Comparison of ENCODE assay signal across 23 cellular contexts in genomic region chr9:9108641-9109040, GRCh38.
DNase-seq lines count a peak whose midpoint lies in the region; ATAC-seq and TF ChIP-seq lines count a peak whose summit lies in the region.
"Had no signal": no experiment of that assay in that cellular context is flagged by ENCODE, and none has a peak within 500 bp of the region (broad histone marks: within the 10 kb centered on the region; RNA-seq: fewer than 3 reads in every experiment).

No MANE protein-coding gene starts in this region.

- H3K4me1 ChIP-seq in endodermal cell (ENCODE audit: control insufficient read depth, insufficient read depth, low read length) (peaks cover 13% of the 10 kb centered on the region), neural progenitor cell (peaks cover 8% of the 10 kb centered on the region), aorta (ENCODE audit: control insufficient read depth in 1 of 2, insufficient read depth in 2 of 2, low read length in 2 of 2) (no peaks in the 10 kb centered on the region)

- no peaks in the 10 kb centered on the region for H4K20me1 ChIP-seq in neural progenitor cell (ENCODE audit: low read depth)

- peak; percentile 38 for DNase-seq in ELF-1 (ENCODE audit: low read depth, low spot score)
- DNase-seq in endodermal cell: peak; percentile 55
- DNase-seq in islet precursor cell: peak; percentile 95
- peak; percentile 13 for DNase-seq in neural progenitor cell (ENCODE audit: low spot score)
- DNase-seq in NCI-H510A treated with DMSO at 0.1 percent for 48 hours (lab: John Stamatoyannopoulos, UW): no peak
- DNase-seq in naive thymus-derived CD8-positive, alpha-beta T cell: no peak
- DNase-seq in aorta: no peak
- DNase-seq: 8988T, Calu3, DMS153, GM23248, HCEC 1CT, IMR-90, KG1, MG63, NCI-H1105 treated with DMSO at 0.1 percent for 48 hours, NCI-H2029 treated with DMSO at 0.1 percent for 48 hours, NCI-H446 treated with DMSO at 0.1 percent for 48 hours, NCI-H526 treated with DMSO at 0.1 percent for 48 hours, SHP77 had no signal

- H3K36me3 ChIP-seq in endodermal cell (ENCODE audit: control insufficient read depth, insufficient read depth, low read length) (no peaks in the 10 kb centered on the region), neural progenitor cell (no peaks in the 10 kb centered on the region), aorta (ENCODE audit: control insufficient read depth in 1 of 2, insufficient read depth in 2 of 2, low read length in 1 of 2) (no peaks in the 10 kb centered on the region)
- H3K36me3 ChIP-seq: MG63 had no signal

- TF ChIP-seq CTCF in endodermal cell (conservative IDR thresholded peaks at IDR 0.05): no peak
- no peak for TF ChIP-seq CTCF in neural progenitor cell (IDR thresholded peaks at IDR 0.05)

- H3K4me3 Mint-ChIP-seq in endodermal cell (no peak overlapping the region), neural progenitor cell (no peak overlapping the region)
- no peak overlapping the region for H3K4me3 Mint-ChIP-seq in naive thymus-derived CD8-positive, alpha-beta T cell

- H3F3A ChIP-seq in neural progenitor cell (ENCODE audit: low read depth): no peaks in the 10 kb centered on the region

- H3K36me3 Mint-ChIP-seq in endodermal cell (ENCODE audit: low read depth): no peaks in the 10 kb centered on the region
- H3K36me3 Mint-ChIP-seq in neural progenitor cell: no peaks in the 10 kb centered on the region
- no peaks in the 10 kb centered on the region for H3K36me3 Mint-ChIP-seq in naive thymus-derived CD8-positive, alpha-beta T cell

- POLR2A ChIA-PET in naive thymus-derived CD8-positive, alpha-beta T cell (lab: Charles Lee): no interaction called here

- WGBS in endodermal cell (ENCODE audit: insufficient coverage in 1 of 2, insufficient read length in 1 of 2), 2 experiments: 53 to 78% methylated on average over 2 of the region's 3 CpGs
- WGBS in aorta, 2 donors: 42 to 45% methylated on average over 3 of the region's 3 CpGs

- H3K27me3 Mint-ChIP-seq in endodermal cell (ENCODE audit: insufficient read depth): peaks cover 66% of the 10 kb centered on the region
- no peaks in the 10 kb centered on the region for H3K27me3 Mint-ChIP-seq in neural progenitor cell (ENCODE audit: insufficient read depth, low read depth)
- no peaks in the 10 kb centered on the region for H3K27me3 Mint-ChIP-seq in naive thymus-derived CD8-positive, alpha-beta T cell

- H3K9ac ChIP-seq in endodermal cell (ENCODE audit: extremely low read depth, low read length, poor library complexity, severe bottlenecking): no peak overlapping the region
- no peak overlapping the region for H3K9ac ChIP-seq in neural progenitor cell
- H3K9ac ChIP-seq: GM23248 had no signal

- no peaks in the 10 kb centered on the region for H3K9me3 ChIP-seq in endodermal cell (ENCODE audit: control insufficient read depth, low read length)
- no peaks in the 10 kb centered on the region for H3K9me3 ChIP-seq in neural progenitor cell (ENCODE audit: low read depth)
- no peaks in the 10 kb centered on the region for H3K9me3 ChIP-seq in aorta (ENCODE audit: control insufficient read depth, low read length)
- H3K9me3 ChIP-seq: MG63 had no signal

- H3K27ac ChIP-seq in endodermal cell (ENCODE audit: low read depth, low read length) (no peak overlapping the region), neural progenitor cell (no peak overlapping the region), aorta (ENCODE audit: low read depth in 1 of 2, low read length in 2 of 2) (no peak overlapping the region)
- H3K27ac ChIP-seq: GM23248, RWPE1 had no signal

- H2AFZ ChIP-seq in neural progenitor cell (replicated peaks): no peak overlapping the region
- H2AFZ ChIP-seq: GM23248 had no signal

- ATAC-seq in GM18511 (IDR thresholded peaks at IDR 0.05; ENCODE audit: unreplicated experiment) (no peak), aorta (ENCODE audit: low FRiP score) (no peak)
- ATAC-seq in naive thymus-derived CD8-positive, alpha-beta T cell: no peak
- ATAC-seq: Panc1 had no signal

- no peak overlapping the region for H3K4me3 ChIP-seq in endodermal cell (ENCODE audit: low read length)
- H3K4me3 ChIP-seq in neural progenitor cell: no peak overlapping the region
- no peak overlapping the region for H3K4me3 ChIP-seq in aorta (ENCODE audit: low read length in 2 of 2)
- H3K4me3 ChIP-seq: GM23248, MG63 had no signal

- H3K9me3 Mint-ChIP-seq in endodermal cell (no peaks in the 10 kb centered on the region), neural progenitor cell (no peaks in the 10 kb centered on the region)
- peaks cover 0 to 4% (median 0%) of the 10 kb centered on the region in 9 donors for H3K9me3 Mint-ChIP-seq in naive thymus-derived CD8-positive, alpha-beta T cell

- intact Hi-C loops in aorta (cut with DNase I): no loop called here

- no peak overlapping the region for H3K4me2 ChIP-seq in neural progenitor cell

- H3K27ac Mint-ChIP-seq in endodermal cell (no peak overlapping the region), neural progenitor cell (no peak overlapping the region)
- no peak overlapping the region for H3K27ac Mint-ChIP-seq in naive thymus-derived CD8-positive, alpha-beta T cell

- no peaks in the 10 kb centered on the region for H3K79me2 ChIP-seq in neural progenitor cell (ENCODE audit: low read depth)

- H3K27me3 ChIP-seq in endodermal cell (ENCODE audit: control insufficient read depth, insufficient read depth, low read length, poor library complexity, severe bottlenecking) (peaks cover 5% of the 10 kb centered on the region), neural progenitor cell (no peaks in the 10 kb centered on the region), aorta (ENCODE audit: control insufficient read depth in 1 of 2, insufficient read depth in 2 of 2, low read length in 1 of 2) (peaks cover 0 to 2% of the 10 kb centered on the region in 2 donors)
- H3K27me3 ChIP-seq: MG63 had no signal

- H3K4me1 Mint-ChIP-seq in endodermal cell: peaks cover 27% of the 10 kb centered on the region
- H3K4me1 Mint-ChIP-seq in neural progenitor cell: peaks cover 23% of the 10 kb centered on the region
- H3K4me1 Mint-ChIP-seq in naive thymus-derived CD8-positive, alpha-beta T cell: no peaks in the 10 kb centered on the region

Comparison
In these comparisons a context has a peak if more than half of its experiments do, and no peak if none do; other contexts are left out.
1. DNase-seq: peak in ELF-1 (single experiment), endodermal cell (single experiment), islet precursor cell (single experiment) and neural progenitor cell (single experiment); none in NCI-H510A treated with DMSO at 0.1 percent for 48 hours (single experiment), naive thymus-derived CD8-positive, alpha-beta T cell (0 of 10) and aorta (0 of 2).